31 cellular contexts compared by ENCODE assay signal in genomic region chr9:28365736-28366135, GRCh38.
DNase-seq lines count a peak whose midpoint lies in the region; ATAC-seq, FAIRE-seq and TF ChIP-seq lines count a peak whose summit lies in the region.
"Had no signal": no experiment of that assay in that cellular context is flagged by ENCODE, and none has a peak within 500 bp of the region (broad histone marks: within the 10 kb centered on the region; RNA-seq: fewer than 3 reads in every experiment).

No MANE protein-coding gene starts in this region.

- H3K4me2 ChIP-seq in astrocyte (ENCODE audit: low read length): no peak overlapping the region
- H3K4me2 ChIP-seq in neural progenitor cell: no peak overlapping the region

- H3K4me3 Mint-ChIP-seq in astrocyte (ENCODE audit: unreplicated experiment): no peak overlapping the region
- H3K4me3 Mint-ChIP-seq in neural progenitor cell: no peak overlapping the region
- H3K4me3 Mint-ChIP-seq: activated CD4-positive, alpha-beta T cell treated with anti-CD3 and anti-CD28 coated beads, Interleukin-2, amount 10 ng/mL, durations not matched to agents 24 days and 14 days; CD4-positive, alpha-beta memory T cell; effector memory CD8-positive, alpha-beta T cell; naive thymus-derived CD4-positive, alpha-beta T cell; stimulated activated naive B cell treated with anti-CD40 and anti-IgM and Interleukin-4, amounts not matched to agents 10 μg/mL and 1 μg/mL and 100 μg/mL, for 72 hours; type B pancreatic cell had no signal

- H3K36me3 ChIP-seq in H7 (replicated peaks; ENCODE audit: control insufficient read depth, insufficient read depth, low read length) (no peaks in the 10 kb centered on the region), astrocyte (ENCODE audit: insufficient read depth, low read length) (no peaks in the 10 kb centered on the region), neural progenitor cell (no peaks in the 10 kb centered on the region)
- H3K36me3 ChIP-seq: esophagus muscularis mucosa, sigmoid colon, SJCRH30, WERI-Rb-1 had no signal

- no peaks in the 10 kb centered on the region for H3F3A ChIP-seq in neural progenitor cell (ENCODE audit: low read depth)

- no peaks in the 10 kb centered on the region for H4K20me1 ChIP-seq in astrocyte (ENCODE audit: insufficient read depth, low read length)
- H4K20me1 ChIP-seq in neural progenitor cell (ENCODE audit: low read depth): no peaks in the 10 kb centered on the region

- no peak for ATAC-seq in SK-N-SH treated with all-trans-retinoic acid at 6 μM for 48 hours
- ATAC-seq: activated naive CD4-positive, alpha-beta T cell treated with anti-CD3 and anti-CD28 coated beads, Interleukin-2, amount 50 U/mL, for 72 hours; effector memory CD8-positive, alpha-beta T cell; naive thymus-derived CD4-positive, alpha-beta T cell; psoas muscle; stimulated activated naive B cell treated with anti-CD40 and anti-IgM and Interleukin-4, amounts not matched to agents 10 μg/mL and 1 μg/mL and 100 μg/mL, for 72 hours had no signal

- H3K4me1 ChIP-seq in astrocyte (ENCODE audit: insufficient read depth, low read length) (no peaks in the 10 kb centered on the region), neural progenitor cell (peaks cover 19% of the 10 kb centered on the region)
- H3K4me1 ChIP-seq: esophagus muscularis mucosa, psoas muscle, sigmoid colon, SJCRH30 had no signal

- H3K36me3 Mint-ChIP-seq in astrocyte (ENCODE audit: low read depth, unreplicated experiment) (no peaks in the 10 kb centered on the region), neural progenitor cell (no peaks in the 10 kb centered on the region)
- H3K36me3 Mint-ChIP-seq: CD4-positive, alpha-beta memory T cell; naive thymus-derived CD4-positive, alpha-beta T cell; stimulated activated naive B cell treated with anti-CD40 and anti-IgM and Interleukin-4, amounts not matched to agents 10 μg/mL and 1 μg/mL and 100 μg/mL, for 72 hours; type B pancreatic cell had no signal

- TF ChIP-seq CTCF in astrocyte (IDR thresholded peaks at IDR 0.05; ENCODE audit: insufficient read depth, low read depth, low read length) (no peak), neural progenitor cell (IDR thresholded peaks at IDR 0.05) (no peak)

- peaks cover 12% of the 10 kb centered on the region for H3K4me1 Mint-ChIP-seq in astrocyte (ENCODE audit: low read depth, unreplicated experiment)
- H3K4me1 Mint-ChIP-seq in neural progenitor cell: no peaks in the 10 kb centered on the region
- H3K4me1 Mint-ChIP-seq: activated CD4-positive, alpha-beta T cell treated with anti-CD3 and anti-CD28 coated beads, Interleukin-2, amount 10 ng/mL, durations not matched to agents 24 days and 14 days; CD4-positive, alpha-beta memory T cell; naive thymus-derived CD4-positive, alpha-beta T cell; stimulated activated naive B cell treated with anti-CD40 and anti-IgM and Interleukin-4, amounts not matched to agents 10 μg/mL and 1 μg/mL and 100 μg/mL, for 72 hours had no signal

- no peak overlapping the region for H3K27ac ChIP-seq in astrocyte (ENCODE audit: low read depth, low read length)
- H3K27ac ChIP-seq in neural progenitor cell: no peak overlapping the region
- H3K27ac ChIP-seq: coronary artery, esophagus muscularis mucosa, psoas muscle, sigmoid colon, SJCRH30, WERI-Rb-1 had no signal

- no peak overlapping the region for H3K4me3 ChIP-seq in H7 (ENCODE audit: insufficient read depth, low read depth, low read length)
- H3K4me3 ChIP-seq in astrocyte (ENCODE audit: insufficient read depth, low read depth, low read length): no peak overlapping the region
- H3K4me3 ChIP-seq in neural progenitor cell: no peak overlapping the region
- H3K4me3 ChIP-seq: coronary artery, esophagus muscularis mucosa, psoas muscle, sigmoid colon, SJCRH30 had no signal

- no peak for FAIRE-seq in astrocyte (lab: Jason Lieb, UNC)
- FAIRE-seq: GM18507, GM19239, keratinocyte had no signal

- H3K27me3 ChIP-seq in H7 (ENCODE audit: control insufficient read depth, insufficient read depth, low read length) (no peaks in the 10 kb centered on the region), astrocyte (ENCODE audit: insufficient read depth, low read length) (no peaks in the 10 kb centered on the region), neural progenitor cell (no peaks in the 10 kb centered on the region)
- H3K27me3 ChIP-seq: esophagus muscularis mucosa, sigmoid colon, SJCRH30 had no signal

- H2AFZ ChIP-seq in astrocyte (ENCODE audit: low read depth, low read length) (no peak overlapping the region), neural progenitor cell (replicated peaks) (peak overlapping the region; percentile 80)

- H3K27me3 Mint-ChIP-seq in astrocyte (ENCODE audit: low read depth, unreplicated experiment) (no peaks in the 10 kb centered on the region), neural progenitor cell (ENCODE audit: insufficient read depth, low read depth) (no peaks in the 10 kb centered on the region)
- H3K27me3 Mint-ChIP-seq: activated CD4-positive, alpha-beta T cell treated with anti-CD3 and anti-CD28 coated beads, Interleukin-2, amount 10 ng/mL, durations not matched to agents 24 days and 14 days; CD4-positive, alpha-beta memory T cell; effector memory CD8-positive, alpha-beta T cell; naive thymus-derived CD4-positive, alpha-beta T cell; stimulated activated naive B cell treated with anti-CD40 and anti-IgM and Interleukin-4, amounts not matched to agents 10 μg/mL and 1 μg/mL and 100 μg/mL, for 72 hours had no signal

- H3K27ac Mint-ChIP-seq in astrocyte (ENCODE audit: unreplicated experiment) (peak overlapping the region; percentile 83), neural progenitor cell (no peak overlapping the region)
- H3K27ac Mint-ChIP-seq: activated CD4-positive, alpha-beta T cell treated with anti-CD3 and anti-CD28 coated beads, Interleukin-2, amount 10 ng/mL, durations not matched to agents 24 days and 14 days; activated naive CD4-positive, alpha-beta T cell treated with anti-CD3 and anti-CD28 coated beads, Interleukin-2, amount 50 U/mL, for 72 hours; CD4-positive, alpha-beta memory T cell; effector memory CD8-positive, alpha-beta T cell; naive thymus-derived CD4-positive, alpha-beta T cell; stimulated activated naive B cell treated with anti-CD40 and anti-IgM and Interleukin-4, amounts not matched to agents 10 μg/mL and 1 μg/mL and 100 μg/mL, for 72 hours; type B pancreatic cell had no signal

- H3K9ac ChIP-seq in astrocyte (ENCODE audit: low read length): no peak overlapping the region
- no peak overlapping the region for H3K9ac ChIP-seq in neural progenitor cell

- H3K9me3 ChIP-seq in astrocyte (ENCODE audit: insufficient read depth, low read depth, low read length) (no peaks in the 10 kb centered on the region), neural progenitor cell (ENCODE audit: low read depth) (no peaks in the 10 kb centered on the region)
- H3K9me3 ChIP-seq: esophagus muscularis mucosa, psoas muscle, sigmoid colon, SJCRH30 had no signal

- peak; percentile 2 for DNase-seq in H7
- DNase-seq in astrocyte (ENCODE audit: low read depth): no peak
- DNase-seq in fibroblast of peridontal ligament (ENCODE audit: extremely low read depth): peak; percentile 75
- no peak for DNase-seq in neural progenitor cell (ENCODE audit: low spot score)
- no peak for DNase-seq in DMS153 treated with DMSO at 0.1 percent for 48 hours (lab: John Stamatoyannopoulos, UW; ENCODE audit: unreplicated experiment)
- DNase-seq in HuH-7 (ENCODE audit: low spot score): no peak
- no peak for DNase-seq in NCI-H748 (lab: John Stamatoyannopoulos, UW; ENCODE audit: unreplicated experiment)
- DNase-seq: activated CD4-positive, alpha-beta T cell treated with anti-CD3 and anti-CD28 coated beads, Interleukin-2, amount 10 ng/mL, durations not matched to agents 24 days and 14 days; activated CD8-positive, alpha-beta memory T cell treated with anti-CD3 and anti-CD28 coated beads for 24 hours; CD4-positive, alpha-beta memory T cell; effector memory CD8-positive, alpha-beta T cell; EL; HCEC 1CT; naive thymus-derived CD4-positive, alpha-beta T cell; NCI-H1048; NCI-H1694 treated with DMSO at 0.1 percent for 48 hours; psoas muscle; RPMI8226; sigmoid colon; SJCRH30; stimulated activated naive B cell treated with anti-CD40 and anti-IgM and Interleukin-4, amounts not matched to agents 10 μg/mL and 1 μg/mL and 100 μg/mL, for 72 hours; T-helper 9 cell had no signal

- no peaks in the 10 kb centered on the region for H3K79me2 ChIP-seq in astrocyte (ENCODE audit: insufficient read depth, low read length)
- H3K79me2 ChIP-seq in neural progenitor cell (ENCODE audit: low read depth): no peaks in the 10 kb centered on the region

- H3K9me3 Mint-ChIP-seq in astrocyte (ENCODE audit: unreplicated experiment) (no peaks in the 10 kb centered on the region), neural progenitor cell (no peaks in the 10 kb centered on the region)
- H3K9me3 Mint-ChIP-seq: activated CD4-positive, alpha-beta T cell treated with anti-CD3 and anti-CD28 coated beads, Interleukin-2, amount 10 ng/mL, durations not matched to agents 24 days and 14 days; type B pancreatic cell had no signal

TF ChIP-seq in SK-N-SH treated with all-trans-retinoic acid at 6 μM for 48 hours, 23 proteins besides CTCF, POLR2A, EP300 and RAD21:
- TF ChIP-seq ESRRG (CRISPR knock-in tag; IDR thresholded peaks at IDR 0.05) (no peak), ARNTL (CRISPR knock-in tag; IDR thresholded peaks at IDR 0.05; ENCODE audit: borderline replicate concordance, low read depth) (no peak), BACH2 (CRISPR knock-in tag; IDR thresholded peaks at IDR 0.05; ENCODE audit: borderline replicate concordance) (no peak), GLIS3 (CRISPR knock-in tag; IDR thresholded peaks at IDR 0.05) (no peak), OSR1 (CRISPR knock-in tag; IDR thresholded peaks at IDR 0.05) (no peak), POU6F1 (CRISPR knock-in tag; IDR thresholded peaks at IDR 0.05; ENCODE audit: borderline replicate concordance, low read depth) (no peak), ZFP30 (CRISPR knock-in tag; IDR thresholded peaks at IDR 0.05) (no peak)

Comparison
In these comparisons a context has a peak if more than half of its experiments do, and no peak if none do; other contexts are left out.
1. DNase-seq: peak in H7 (single experiment) and fibroblast of peridontal ligament (single experiment); none in astrocyte (single experiment), neural progenitor cell (single experiment), DMS153 treated with DMSO at 0.1 percent for 48 hours (single experiment), HuH-7 (single experiment) and NCI-H748 (single experiment).